In the genomic region with DNA sequence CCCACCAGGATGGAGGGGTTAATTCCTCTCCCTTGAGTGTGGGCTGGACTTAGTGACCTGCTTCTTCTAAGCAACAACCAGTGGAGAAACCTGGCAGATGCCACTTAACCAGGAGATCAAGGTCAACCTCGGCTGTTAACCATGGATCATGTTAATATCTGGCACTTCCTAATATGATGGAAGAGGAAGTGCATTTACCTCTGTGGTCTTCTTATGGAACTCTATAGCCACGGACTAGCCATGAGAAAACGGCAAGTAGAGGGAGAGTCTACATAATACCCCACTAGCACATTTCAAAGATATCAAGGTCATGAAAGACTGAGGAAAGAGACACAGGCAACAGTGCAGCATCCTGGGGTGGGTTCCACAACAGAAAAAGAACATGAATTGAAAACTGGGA, we compare ENCODE assay signal across 23 cellular contexts. TPM values are rescaled to one million over a fixed set of nuclear protein-coding genes. Genes with fewer than 3 reads are reported as not detected.
DNase-seq lines count a peak whose midpoint lies in the region; ATAC-seq, FAIRE-seq and TF ChIP-seq lines count a peak whose summit lies in the region.
"Had no signal": no experiment of that assay in that cellular context is flagged by ENCODE, and none has a peak within 500 bp of the region (broad histone marks: within the 10 kb centered on the region; RNA-seq: fewer than 3 reads in every experiment).

No MANE protein-coding gene starts in this region.

- H3K27me3 ChIP-seq in IMR-90 (ENCODE audit: control insufficient read depth, insufficient read depth, low read length) (no peaks in the 10 kb centered on the region), K562 (ENCODE audit: control insufficient read depth in 2 of 2, insufficient read depth in 2 of 2, low read length in 2 of 2) (no peaks in the 10 kb centered on the region), uterus (no peaks in the 10 kb centered on the region), endodermal cell (ENCODE audit: control insufficient read depth, insufficient read depth, low read length, poor library complexity, severe bottlenecking) (no peaks in the 10 kb centered on the region)
- H3K27me3 ChIP-seq: heart right ventricle, upper lobe of left lung had no signal

- H2AK5ac ChIP-seq in IMR-90 (ENCODE audit: low read depth, low read length): peak overlapping the region; percentile 56; the same call in 1 of the 2 replicates

- H3K27me3 Mint-ChIP-seq in naive B cell: no peaks in the 10 kb centered on the region
- no peaks in the 10 kb centered on the region for H3K27me3 Mint-ChIP-seq in endodermal cell (ENCODE audit: insufficient read depth)
- H3K27me3 Mint-ChIP-seq: CD4-positive, alpha-beta T cell had no signal

- H2BK15ac ChIP-seq in IMR-90 (ENCODE audit: low read depth, low read length): peak overlapping the region; percentile 50; the same call in 1 of the 3 replicates

- intact Hi-C loops in IMR-90 (cut with micrococcal nuclease): no loop called here
- intact Hi-C loops in K562 (cut with micrococcal nuclease): no loop called here
- intact Hi-C loops in uterus (cut with DNase I; ENCODE audit: low total_unique reads): no loop called here

- TF ChIP-seq POLR2A in IMR-90 (IDR thresholded peaks at IDR 0.05; ENCODE audit: low read depth, low read length): no peak
- no peak for TF ChIP-seq POLR2A in K562 (conservative IDR thresholded peaks at IDR 0.05)
- no peak for TF ChIP-seq POLR2A in uterus (IDR thresholded peaks at IDR 0.05)

- H3K9me1 ChIP-seq in IMR-90 (ENCODE audit: insufficient read depth, low read length) (peaks cover 18% of the 10 kb centered on the region), K562 (ENCODE audit: control insufficient read depth, insufficient read depth, low read length) (peaks cover 3% of the 10 kb centered on the region)

- DNase-seq in IMR-90 (no peak), K562 (ENCODE audit: extremely low read depth in 1 of 4, low spot score in 3 of 4) (no peak), naive B cell (no peak), uterus (no peak), RPMI8226 (no peak), endodermal cell (no peak)
- no peak for DNase-seq in activated CD4-positive, alpha-beta T cell treated with anti-CD3 and anti-CD28 coated beads, Interleukin-2, amount 50 U/mL, for 1 hour
- DNase-seq: activated CD8-positive, alpha-beta T cell treated with anti-CD3 and anti-CD28 coated beads, Interleukin-2, amount 10 ng/mL, durations not matched to agents 7 days and 5 days; activated T-cell treated with anti-CD3 and anti-CD28 coated beads for 4 hours; CD4-positive, alpha-beta T cell; effector CD4-positive, alpha-beta T cell; heart right ventricle; left colon; mesenchymal stem cell; NCI-H1694; NCI-H510A; nucleus accumbens; OCI-M1; SK-N-SH; upper lobe of left lung had no signal

- H3K18ac ChIP-seq in IMR-90 (ENCODE audit: low read depth, low read length): peak overlapping the region; percentile 34; the same call in 1 of the 2 replicates

- H2AFZ ChIP-seq in IMR-90 (replicated peaks; ENCODE audit: low read length, poor library complexity) (no peak overlapping the region), K562 (ENCODE audit: low read depth, low read length) (no peak overlapping the region)

- H3K9ac ChIP-seq in IMR-90 (ENCODE audit: low read depth, low read length): no peak overlapping the region
- H3K9ac ChIP-seq in K562 (ENCODE audit: insufficient read depth in 1 of 2, low read depth in 2 of 2, low read length in 2 of 2): no peak overlapping the region
- H3K9ac ChIP-seq in endodermal cell (ENCODE audit: extremely low read depth, low read length, poor library complexity, severe bottlenecking): no peak overlapping the region
- H3K9ac ChIP-seq: SK-N-SH had no signal

- peak overlapping the region; percentile 60 for H2BK5ac ChIP-seq in IMR-90 (ENCODE audit: low read depth, low read length, poor library complexity, severe bottlenecking)

- no peak overlapping the region for H2AK9ac ChIP-seq in IMR-90 (replicated peaks; ENCODE audit: low read depth, low read length, poor library complexity)

- H4K91ac ChIP-seq in IMR-90 (ENCODE audit: insufficient read depth, low read depth, low read length): no peak overlapping the region

- H4K20me1 ChIP-seq in IMR-90 (ENCODE audit: insufficient read depth, low read length) (peaks cover 73% of the 10 kb centered on the region), K562 (replicated peaks; ENCODE audit: control insufficient read depth, insufficient read depth, low read length) (no peaks in the 10 kb centered on the region; the same call in 1 of the 2 replicates)

- peak overlapping the region; percentile 71 for H2BK20ac ChIP-seq in IMR-90 (ENCODE audit: low read depth, low read length)

- peaks cover 14% of the 10 kb centered on the region for H3K36me3 ChIP-seq in IMR-90 (ENCODE audit: control insufficient read depth, insufficient read depth, low read length)
- H3K36me3 ChIP-seq in K562 (ENCODE audit: control insufficient read depth, insufficient read depth, low read length): peaks cover 23% of the 10 kb centered on the region; the same call in 2 of the 3 replicates
- no peaks in the 10 kb centered on the region for H3K36me3 ChIP-seq in uterus
- peaks cover 48% of the 10 kb centered on the region for H3K36me3 ChIP-seq in endodermal cell (ENCODE audit: control insufficient read depth, insufficient read depth, low read length)
- H3K36me3 ChIP-seq: upper lobe of left lung had no signal

- H3K27ac ChIP-seq in IMR-90 (ENCODE audit: insufficient read depth, low read length): no peak overlapping the region
- no peak overlapping the region for H3K27ac ChIP-seq in K562 (ENCODE audit: extremely low read depth, low read depth, low read length)
- peak overlapping the region; percentile 42 to 58 for H3K27ac ChIP-seq in uterus
- no peak overlapping the region for H3K27ac ChIP-seq in endodermal cell (ENCODE audit: low read depth, low read length)

- peak overlapping the region in 3 of 8 donors; percentile 6 to 74 (median 37) for H3K4me3 Mint-ChIP-seq in naive B cell
- no peak overlapping the region for H3K4me3 Mint-ChIP-seq in endodermal cell
- H3K4me3 Mint-ChIP-seq: activated CD8-positive, alpha-beta T cell treated with anti-CD3 and anti-CD28 coated beads, Interleukin-2, amount 10 ng/mL, durations not matched to agents 7 days and 5 days; CD4-positive, alpha-beta T cell; T-helper 1 cell treated with Interleukin-12 subunit alpha and Interleukin-12 subunit beta and Interleukin-4 antibody, amounts not matched to agents 30 μg/mL and 1 μg/mL, for 36 hours had no signal

- peaks cover 42 to 85% of the 10 kb centered on the region in 2 experiments for H3K79me1 ChIP-seq in IMR-90 (ENCODE audit: low read depth in 1 of 2, low read length in 2 of 2)

- H3K14ac ChIP-seq in IMR-90 (replicated peaks; ENCODE audit: low read depth, low read length): peak overlapping the region; percentile 84

- peak overlapping the region in 5 of 6 donors; percentile 8 to 77 (median 57) for H3K27ac Mint-ChIP-seq in naive B cell
- H3K27ac Mint-ChIP-seq in endodermal cell: no peak overlapping the region
- H3K27ac Mint-ChIP-seq: activated CD8-positive, alpha-beta T cell treated with anti-CD3 and anti-CD28 coated beads, Interleukin-2, amount 10 ng/mL, durations not matched to agents 7 days and 5 days; CD4-positive, alpha-beta T cell; T-helper 1 cell treated with Interleukin-12 subunit alpha and Interleukin-12 subunit beta and Interleukin-4 antibody, amounts not matched to agents 30 μg/mL and 1 μg/mL, for 36 hours had no signal

- dilution Hi-C loops in IMR-90 (cut with HindIII; ENCODE audit: low sequenced_read_pairs, unreplicated experiment): no loop called here

- peak overlapping the region; percentile 60; the same call in 1 of the 2 replicates for H3K23ac ChIP-seq in IMR-90 (ENCODE audit: low read depth, low read length)

- H4K5ac ChIP-seq in IMR-90 (ENCODE audit: low read depth, low read length): no peak overlapping the region

- in situ Hi-C loops in IMR-90 (cut with MboI; ENCODE audit: low sequenced_read_pairs): no loop called here
- in situ Hi-C loops in K562 (cut with MboI): no loop called here

- H3K4me2 ChIP-seq in IMR-90 (ENCODE audit: low read depth, low read length): peak overlapping the region; percentile 10; the same call in 1 of the 2 replicates
- H3K4me2 ChIP-seq in K562 (ENCODE audit: insufficient read depth, low read length): no peak overlapping the region
- H3K4me2 ChIP-seq: SK-N-SH had no signal

- TF ChIP-seq CTCF in IMR-90 (conservative IDR thresholded peaks at IDR 0.05; ENCODE audit: low read depth, low read length) (no peak), K562 (IDR thresholded peaks at IDR 0.05 in 2 of 3, conservative IDR thresholded peaks at IDR 0.05 in 1 of 3; ENCODE audit: insufficient read depth in 2 of 3, low read depth in 1 of 3, low read length in 3 of 3) (no peak), uterus (IDR thresholded peaks at IDR 0.05) (no peak), endodermal cell (conservative IDR thresholded peaks at IDR 0.05) (no peak)

- POLR2A ChIA-PET in IMR-90 (lab: Charles Lee; ENCODE audit: unreplicated experiment) (no interaction called here), K562 (lab: Yijun Ruan, JAX) (no interaction called here)

- CTCF ChIA-PET in IMR-90 (lab: Yijun Ruan, JAX) (no interaction called here), K562 (lab: Yijun Ruan, JAX; ENCODE audit: low intra/inter-chr PET ratio) (no interaction called here)

- TF ChIP-seq EP300 in K562 (IDR thresholded peaks at IDR 0.05; ENCODE audit: low read length): no peak

- WGBS in IMR-90 (ENCODE audit: extremely low coverage in 2 of 2, insufficient read length in 1 of 2), 2 experiments: no CpG with 5 or more reads among the region's 3 CpGs
- WGBS in K562 (ENCODE audit: insufficient coverage, low coverage, missing lambda C conversion rate): 95% methylated on average over 3 of the region's 3 CpGs
- WGBS in endodermal cell (ENCODE audit: insufficient coverage in 1 of 2, insufficient read length in 1 of 2), 2 experiments: 100% methylated on average over 3 of the region's 3 CpGs; no CpG with 5 or more reads in 1 of the 2 experiments

- H3K79me2 ChIP-seq in K562 (ENCODE audit: control insufficient read depth, insufficient read depth, low read length): peaks cover 88% of the 10 kb centered on the region

- no peak for TF ChIP-seq RAD21 in IMR-90 (IDR thresholded peaks at IDR 0.05; ENCODE audit: low read length)
- TF ChIP-seq RAD21 in K562 (CRISPR knock-in tag; conservative IDR thresholded peaks at IDR 0.05 in 1 of 2, IDR thresholded peaks at IDR 0.05 in 1 of 2): no peak

- H3K9me3 Mint-ChIP-seq in naive B cell (peaks cover 0 to 2% (median 0%) of the 10 kb centered on the region in 7 donors), endodermal cell (peaks cover 28% of the 10 kb centered on the region)
- H3K9me3 Mint-ChIP-seq: CD4-positive, alpha-beta T cell; T-helper 1 cell treated with Interleukin-12 subunit alpha and Interleukin-12 subunit beta and Interleukin-4 antibody, amounts not matched to agents 30 μg/mL and 1 μg/mL, for 36 hours had no signal

- peaks cover 59 to 81% (median 61%) of the 10 kb centered on the region in 3 donors for H3K4me1 Mint-ChIP-seq in naive B cell
- H3K4me1 Mint-ChIP-seq in endodermal cell: peaks cover 6% of the 10 kb centered on the region

- H3K4me1 ChIP-seq in IMR-90 (ENCODE audit: control insufficient read depth, insufficient read depth, low read length) (peaks cover 21% of the 10 kb centered on the region), K562 (replicated peaks in 1 of 2; ENCODE audit: control insufficient read depth in 2 of 2, insufficient read depth in 2 of 2, low read length in 2 of 2) (peaks cover 7 to 9% of the 10 kb centered on the region in 2 experiments; a peak in 4 of 5 replicates), uterus (peaks cover 7 to 17% of the 10 kb centered on the region in 2 donors), endodermal cell (ENCODE audit: control insufficient read depth, insufficient read depth, low read length) (no peaks in the 10 kb centered on the region)

- H3K36me3 Mint-ChIP-seq in naive B cell: peaks cover 0 to 2% of the 10 kb centered on the region in 2 donors
- H3K36me3 Mint-ChIP-seq in endodermal cell (ENCODE audit: low read depth): peaks cover 62% of the 10 kb centered on the region

- peak; percentile 64 for FAIRE-seq in K562 (lab: Jason Lieb, UNC)
- FAIRE-seq: TTC549 had no signal

- no peak for ATAC-seq in IMR-90 (ENCODE audit: low read depth)
- no peak for ATAC-seq in K562
- no peak for ATAC-seq in naive B cell (ENCODE audit: low read depth in 2 of 2)
- ATAC-seq: activated CD8-positive, alpha-beta T cell treated with anti-CD3 and anti-CD28 coated beads, Interleukin-2, amount 10 ng/mL, durations not matched to agents 7 days and 5 days; left colon had no signal

- peak overlapping the region; percentile 69; the same call in 1 of the 2 replicates for H2BK120ac ChIP-seq in IMR-90 (ENCODE audit: low read depth, low read length)

- BruUV-seq in IMR-90 (replicated peaks; lab: Mats Ljungman, UMichigan): no TSS peak
- BruUV-seq in K562 (replicated peaks; lab: Mats Ljungman, UMichigan): no TSS peak

- H3K4ac ChIP-seq in IMR-90 (ENCODE audit: low read depth, low read length): peak overlapping the region; percentile 75

- no peaks in the 10 kb centered on the region for H3K9me3 ChIP-seq in IMR-90 (ENCODE audit: control insufficient read depth, insufficient read depth, low read length)
- no peaks in the 10 kb centered on the region for H3K9me3 ChIP-seq in K562 (replicated peaks; ENCODE audit: control insufficient read depth, insufficient read depth, low read depth, low read length)
- no peaks in the 10 kb centered on the region for H3K9me3 ChIP-seq in uterus
- H3K9me3 ChIP-seq in endodermal cell (ENCODE audit: control insufficient read depth, low read length): peaks cover 29% of the 10 kb centered on the region
- H3K9me3 ChIP-seq: SK-N-SH, upper lobe of left lung had no signal

- H3K4me3 ChIP-seq in IMR-90 (ENCODE audit: insufficient read depth, low read depth, low read length) (no peak overlapping the region), K562 (no peak overlapping the region), uterus (no peak overlapping the region), endodermal cell (ENCODE audit: low read length) (no peak overlapping the region)
- H3K4me3 ChIP-seq: heart right ventricle, skin epidermis, upper lobe of left lung had no signal

- peak overlapping the region in 1 of 2 experiments; percentile 35; a peak in 1 of 4 replicates for H4K8ac ChIP-seq in IMR-90 (ENCODE audit: low read depth in 2 of 2, low read length in 2 of 2)

- H3K56ac ChIP-seq in IMR-90 (ENCODE audit: extremely low read depth, insufficient read depth, low read length): no peak overlapping the region

RNA-seq across cellular contexts. Expression of gene MLLT1, which starts 31.4 kb away (rescaled TPM):
- 1.3 and 1.7 TPM in 2 replicates for total RNA-seq in IMR-90 (2012; rRNA removed)
- polyA plus RNA-seq in IMR-90 (2012; rRNA removed): 30.6 and 45.4 TPM in 2 replicates
- 19.2 and 30.8 TPM in 2 replicates for polyA plus RNA-seq in IMR-90 (2012; cell fraction: cytosol; rRNA removed)
- polyA plus RNA-seq in IMR-90 (2012; cell fraction: nucleus; rRNA removed; ENCODE audit: low replicate concordance): 39.7 and 78.9 TPM in 2 replicates
- 19.8 and 49.9 TPM in 2 replicates for total RNA-seq in K562 (2011; cell fraction: chromatin; rRNA removed; ENCODE audit: low replicate concordance)
- total RNA-seq in K562 (2011; cell fraction: nucleolus; rRNA removed): 31.4 and 31.6 TPM in 2 replicates
- total RNA-seq in K562 (2011; cell fraction: nucleoplasm; rRNA removed): 16.6 and 20.8 TPM in 2 replicates
- total RNA-seq in K562 (2014; rRNA removed): 15.4 and 20.0 TPM in 2 replicates
- total RNA-seq in K562 (2014; rRNA removed; fragmentation: Illumina TruSeq; extraction: Trizol): 4.2 and 5.0 TPM in 2 replicates
- 16.1 and 16.7 TPM in 2 replicates for total RNA-seq in K562 (2015; rRNA removed; fragmentation: Illumina TruSeq; extraction: Trizol)
- 63.5 and 67.6 TPM in 2 replicates for total RNA-seq in K562 (2021)
- 9.4 and 16.8 TPM in 2 replicates for polyA plus RNA-seq in K562 (2011; rRNA removed)
- 12.6 and 29.0 TPM in 2 replicates for polyA plus RNA-seq in K562 (2011; cell fraction: cytosol; rRNA removed)
- 37.6 and 84.7 TPM in 2 replicates for polyA plus RNA-seq in K562 (2011; cell fraction: nucleus; rRNA removed)
- polyA plus RNA-seq in K562 (2012): 36.7 and 56.3 TPM in 2 replicates
- polyA plus RNA-seq in K562 (2014; fragmentation: Illumina TruSeq; extraction: Trizol): 20.0 and 33.6 TPM in 2 replicates
- polyA plus RNA-seq in K562 (2014; fragmentation: Nextera tagmentation; extraction: Ambion mirVana): under 1 TPM; 0.23 to 0.35 TPM
- polyA plus RNA-seq in K562 (2014; rRNA removed): 25.1 and 31.8 TPM in 2 replicates
- polyA minus RNA-seq in K562 (2011; rRNA and poly(A)+ RNA removed): 4.5 and 7.6 TPM in 2 replicates
- polyA minus RNA-seq in K562 (2011; cell fraction: cytosol; rRNA and poly(A)+ RNA removed): 38.5 and 38.8 TPM in 2 replicates
- polyA minus RNA-seq in K562 (2011; cell fraction: nucleus; rRNA and poly(A)+ RNA removed): 9.6 and 11.2 TPM in 2 replicates
- polyA plus RNA-seq in naive B cell (ENCODE audit: low read depth in 6 of 6): 1 to 10 TPM in 4 of 6 donors, under 1 TPM in 2; 0.43 to 1.7 (median 1.3) TPM
- 100 to 1,000 TPM in 1 of 4 donors, 10 to 100 TPM in 2, 1 to 10 TPM in 1; 5.9 to 103 (median 13.3) TPM for total RNA-seq in uterus
- total RNA-seq in endodermal cell: 10 to 100 TPM; 50.1 to 51.8 TPM
- polyA plus RNA-seq in endodermal cell (2013, experiment 1 of 2): 57.3 TPM
- 47.7 TPM for polyA plus RNA-seq in endodermal cell (2013, experiment 2 of 2)

Comparison
In these comparisons a context has a peak if more than half of its experiments do, and no peak if none do; other contexts are left out.
1. H3K27ac ChIP-seq: peak in uterus (2 of 2); none in IMR-90 (single experiment), K562 (single experiment) and endodermal cell (single experiment).